Comparison of ENCODE assay signal across 1 cellular context in the genomic region with DNA sequence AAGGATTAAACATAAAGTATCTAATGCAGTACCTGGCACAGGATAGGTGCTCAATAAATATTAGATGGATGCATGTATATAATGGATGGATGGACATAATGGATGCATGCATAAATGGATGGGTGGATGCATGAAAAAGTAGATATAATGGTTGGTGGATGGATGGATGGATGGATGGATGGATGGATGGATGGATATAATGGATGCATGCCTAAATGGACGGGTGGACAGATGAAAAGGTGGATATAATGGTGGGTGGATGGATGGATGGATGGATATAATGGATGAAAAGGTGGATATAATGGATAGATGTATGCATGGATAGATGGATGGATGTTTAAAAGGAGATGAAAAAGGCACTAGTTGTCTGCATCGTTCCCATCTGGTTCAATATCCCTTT.
TF ChIP-seq lines count a peak whose summit lies in the region.

No MANE protein-coding gene starts in this region.

TF ChIP-seq in HEK293, 187 proteins besides CTCF, POLR2A, EP300 and RAD21 (continued from another document):
- TF ChIP-seq, protein P1, sequence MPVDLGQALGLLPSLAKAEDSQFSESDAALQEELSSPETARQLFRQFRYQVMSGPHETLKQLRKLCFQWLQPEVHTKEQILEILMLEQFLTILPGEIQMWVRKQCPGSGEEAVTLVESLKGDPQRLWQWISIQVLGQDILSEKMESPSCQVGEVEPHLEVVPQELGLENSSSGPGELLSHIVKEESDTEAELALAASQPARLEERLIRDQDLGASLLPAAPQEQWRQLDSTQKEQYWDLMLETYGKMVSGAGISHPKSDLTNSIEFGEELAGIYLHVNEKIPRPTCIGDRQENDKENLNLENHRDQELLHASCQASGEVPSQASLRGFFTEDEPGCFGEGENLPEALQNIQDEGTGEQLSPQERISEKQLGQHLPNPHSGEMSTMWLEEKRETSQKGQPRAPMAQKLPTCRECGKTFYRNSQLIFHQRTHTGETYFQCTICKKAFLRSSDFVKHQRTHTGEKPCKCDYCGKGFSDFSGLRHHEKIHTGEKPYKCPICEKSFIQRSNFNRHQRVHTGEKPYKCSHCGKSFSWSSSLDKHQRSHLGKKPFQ (tag by site-specific recombination; IDR thresholded peaks at IDR 0.05): no peak
- TF ChIP-seq ZNF292 (tag by site-specific recombination; IDR thresholded peaks at IDR 0.05; ENCODE audit: borderline replicate concordance, low read depth) (no peak), ZBTB17 (tag by site-specific recombination; IDR thresholded peaks at IDR 0.05) (peak; percentile 96), ZNF837 (tag by site-specific recombination; IDR thresholded peaks at IDR 0.05) (no peak)
- TF ChIP-seq, protein P2, sequence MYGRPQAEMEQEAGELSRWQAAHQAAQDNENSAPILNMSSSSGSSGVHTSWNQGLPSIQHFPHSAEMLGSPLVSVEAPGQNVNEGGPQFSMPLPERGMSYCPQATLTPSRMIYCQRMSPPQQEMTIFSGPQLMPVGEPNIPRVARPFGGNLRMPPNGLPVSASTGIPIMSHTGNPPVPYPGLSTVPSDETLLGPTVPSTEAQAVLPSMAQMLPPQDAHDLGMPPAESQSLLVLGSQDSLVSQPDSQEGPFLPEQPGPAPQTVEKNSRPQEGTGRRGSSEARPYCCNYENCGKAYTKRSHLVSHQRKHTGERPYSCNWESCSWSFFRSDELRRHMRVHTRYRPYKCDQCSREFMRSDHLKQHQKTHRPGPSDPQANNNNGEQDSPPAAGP (tag by site-specific recombination; IDR thresholded peaks at IDR 0.05): no peak
